ENCODE assay signal across 21 cellular contexts in the genomic region with DNA sequence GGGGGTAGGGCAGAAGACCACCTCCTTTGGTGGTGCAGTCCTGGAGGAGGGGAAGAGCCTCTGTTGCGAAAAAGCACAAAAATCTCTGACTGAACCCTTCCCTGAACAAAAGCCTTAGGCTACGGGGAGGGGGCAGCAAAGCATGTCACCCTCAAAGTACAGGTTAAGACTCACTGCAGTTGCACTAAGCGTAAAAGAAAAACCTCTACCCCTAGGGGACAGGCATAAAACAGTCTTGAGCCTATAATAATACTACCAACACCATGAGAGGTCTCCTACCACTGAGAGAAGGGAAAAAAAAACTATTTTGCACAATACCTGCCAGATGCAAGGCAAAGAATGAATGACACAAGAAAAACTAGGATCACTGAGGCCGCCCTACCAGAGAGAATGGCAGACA. TPM values are rescaled to one million over a fixed set of nuclear protein-coding genes. Genes with fewer than 3 reads are reported as not detected.
A peak's percentile ranks its signal among the peaks of the same experiment; 100 is the strongest.
DNase-seq lines count a peak whose midpoint lies in the region; ATAC-seq and TF ChIP-seq lines count a peak whose summit lies in the region.
"Had no signal": no experiment of that assay in that cellular context is flagged by ENCODE, and none has a peak within 500 bp of the region (broad histone marks: within the 10 kb centered on the region; RNA-seq: fewer than 3 reads in every experiment).

No MANE protein-coding gene starts in this region.

- H3K79me1 ChIP-seq in mesendoderm (ENCODE audit: low read length): peaks cover 9% of the 10 kb centered on the region

- H3K27ac Mint-ChIP-seq in activated naive CD8-positive, alpha-beta T cell: peak overlapping the region; percentile 24
- H3K27ac Mint-ChIP-seq in activated naive CD8-positive, alpha-beta T cell treated with anti-CD3 and anti-CD28 coated beads for 36 hours: no peak overlapping the region
- H3K27ac Mint-ChIP-seq in WTC11: peak overlapping the region; percentile 23; the same call in 1 of the 2 replicates

- no peak overlapping the region for H4K5ac ChIP-seq in mesendoderm (ENCODE audit: low read length)

- H3K4ac ChIP-seq in mesendoderm (ENCODE audit: low read depth, low read length): no peak overlapping the region

- no peak overlapping the region for H2AK5ac ChIP-seq in mesendoderm (ENCODE audit: low read length)

- H3K27me3 Mint-ChIP-seq in activated naive CD8-positive, alpha-beta T cell: no peaks in the 10 kb centered on the region
- no peaks in the 10 kb centered on the region for H3K27me3 Mint-ChIP-seq in activated naive CD8-positive, alpha-beta T cell treated with anti-CD3 and anti-CD28 coated beads for 36 hours
- H3K27me3 Mint-ChIP-seq in WTC11 (ENCODE audit: low read depth): no peaks in the 10 kb centered on the region
- H3K27me3 Mint-ChIP-seq: CD4-positive, alpha-beta memory T cell had no signal

- no peaks in the 10 kb centered on the region for H3K27me3 ChIP-seq in mesendoderm (ENCODE audit: insufficient read depth, low read length, poor library complexity)
- no peaks in the 10 kb centered on the region for H3K27me3 ChIP-seq in gastroesophageal sphincter

- H3K56ac ChIP-seq in mesendoderm (ENCODE audit: low read length): no peak overlapping the region

- no peak overlapping the region for H2BK15ac ChIP-seq in mesendoderm (replicated peaks; ENCODE audit: low read depth)

- no peak for TF ChIP-seq CTCF in WTC11 (IDR thresholded peaks at IDR 0.05)
- no peak for TF ChIP-seq CTCF in gastroesophageal sphincter (IDR thresholded peaks at IDR 0.05)

- no CpG with 5 or more reads among the region's 4 CpGs for WGBS in mesendoderm (ENCODE audit: extremely low coverage, insufficient coverage, low lambda C conversion rate)
- WGBS in gastroesophageal sphincter (ENCODE audit: low coverage in 1 of 2), 2 donors: 90 to 100% methylated on average over 4 of the region's 4 CpGs

- no peak overlapping the region for H3K4me2 ChIP-seq in mesendoderm (ENCODE audit: low read length)

- H3K4me3 Mint-ChIP-seq in activated naive CD8-positive, alpha-beta T cell: no peak overlapping the region
- no peak overlapping the region for H3K4me3 Mint-ChIP-seq in activated naive CD8-positive, alpha-beta T cell treated with anti-CD3 and anti-CD28 coated beads for 36 hours
- H3K4me3 Mint-ChIP-seq in WTC11: no peak overlapping the region
- H3K4me3 Mint-ChIP-seq: CD4-positive, alpha-beta memory T cell had no signal

- CTCF ChIA-PET in WTC11 (lab: Charles Lee) (interaction anchor here (0.7 to 1.2 kb wide), 2 partner anchors 12 to 54 kb away, joined by 3 read pairs; no protein-coding TSS in a partner anchor), HEK293T (lab: Yijun Ruan, JAX) (no interaction called here)

- H3K4me3 ChIP-seq in mesendoderm (ENCODE audit: low read length) (no peak overlapping the region), gastroesophageal sphincter (no peak overlapping the region)
- H3K4me3 ChIP-seq: GM12878, HAP-1 had no signal

- peaks cover 47% of the 10 kb centered on the region for H3K79me2 ChIP-seq in mesendoderm (ENCODE audit: control insufficient read depth, insufficient read depth, low read length)

- no peak overlapping the region for H4K8ac ChIP-seq in mesendoderm (ENCODE audit: low read depth, low read length)

- H3K36me3 ChIP-seq in mesendoderm (ENCODE audit: control insufficient read depth, insufficient read depth, low read length) (no peaks in the 10 kb centered on the region), gastroesophageal sphincter (peaks cover 0 to 42% of the 10 kb centered on the region in 2 donors)

- no peak overlapping the region for H2BK5ac ChIP-seq in mesendoderm (ENCODE audit: low read length)

- peaks cover 19% of the 10 kb centered on the region for H3K36me3 Mint-ChIP-seq in activated naive CD8-positive, alpha-beta T cell
- H3K36me3 Mint-ChIP-seq in activated naive CD8-positive, alpha-beta T cell treated with anti-CD3 and anti-CD28 coated beads for 36 hours: peaks cover 43% of the 10 kb centered on the region
- peaks cover 37% of the 10 kb centered on the region for H3K36me3 Mint-ChIP-seq in WTC11

- H3K4me1 Mint-ChIP-seq in activated naive CD8-positive, alpha-beta T cell (ENCODE audit: low read depth): peaks cover 55% of the 10 kb centered on the region
- peaks cover 30% of the 10 kb centered on the region for H3K4me1 Mint-ChIP-seq in activated naive CD8-positive, alpha-beta T cell treated with anti-CD3 and anti-CD28 coated beads for 36 hours
- H3K4me1 Mint-ChIP-seq in WTC11: peaks cover 25% of the 10 kb centered on the region

- POLR2A ChIA-PET in WTC11 (lab: Charles Lee) (no interaction called here), HEK293T (lab: Yijun Ruan, JAX) (no interaction called here)

- TF ChIP-seq POLR2A in gastroesophageal sphincter (IDR thresholded peaks at IDR 0.05): no peak

- H3K9ac ChIP-seq in mesendoderm (ENCODE audit: low read length): no peak overlapping the region

- ATAC-seq in WTC11 (peak; percentile 36), GM18517 (IDR thresholded peaks at IDR 0.05; ENCODE audit: unreplicated experiment) (no peak), gastroesophageal sphincter (no peak)
- ATAC-seq: GM12878, PC-3 had no signal

- no peaks in the 10 kb centered on the region for H3K4me1 ChIP-seq in mesendoderm (ENCODE audit: control insufficient read depth, low read depth, low read length)
- peaks cover 0 to 13% (median 0%) of the 10 kb centered on the region in 3 donors for H3K4me1 ChIP-seq in gastroesophageal sphincter

- H3K18ac ChIP-seq in mesendoderm (ENCODE audit: low read length): no peak overlapping the region

- H3K27ac ChIP-seq in mesendoderm (ENCODE audit: low read depth, low read length): no peak overlapping the region
- H3K27ac ChIP-seq in gastroesophageal sphincter: no peak overlapping the region

- no peaks in the 10 kb centered on the region for H3K9me3 Mint-ChIP-seq in activated naive CD8-positive, alpha-beta T cell (ENCODE audit: low read depth)
- no peaks in the 10 kb centered on the region for H3K9me3 Mint-ChIP-seq in activated naive CD8-positive, alpha-beta T cell treated with anti-CD3 and anti-CD28 coated beads for 36 hours
- H3K9me3 Mint-ChIP-seq in WTC11: 0 out of 2 replicates have a peak, but pooled peaks cover 6% of the 10 kb centered on the region

- no peak overlapping the region for H3K23ac ChIP-seq in mesendoderm (ENCODE audit: low read length)

- no peak for TF ChIP-seq EP300 in gastroesophageal sphincter (IDR thresholded peaks at IDR 0.05)

- DNase-seq in activated naive CD8-positive, alpha-beta T cell treated with anti-CD3 and anti-CD28 coated beads for 36 hours: no peak
- DNase-seq in WTC11 (ENCODE audit: low spot score): no peak
- peak; percentile 12 for DNase-seq in mesendoderm
- DNase-seq in HEK293T (ENCODE audit: extremely low spot score): no peak
- DNase-seq in NCI-H2227 (lab: John Stamatoyannopoulos, UW; ENCODE audit: unreplicated experiment): no peak
- DNase-seq: CD4-positive, alpha-beta memory T cell; DMS153; KBM-7; NCI-H1105 treated with DMSO at 0.1 percent for 48 hours; NCI-H1694; NCI-H2107; NCI-H345; NCI-H524 treated with DMSO at 0.1 percent for 48 hours; PC-3; RPMI8226; SHP77 treated with DMSO at 0.1 percent for 48 hours had no signal

- no peaks in the 10 kb centered on the region for H3K9me3 ChIP-seq in gastroesophageal sphincter
- H3K9me3 ChIP-seq: HAP-1 had no signal

- H2BK120ac ChIP-seq in mesendoderm (ENCODE audit: low read depth, low read length): no peak overlapping the region

TF ChIP-seq in WTC11, 78 proteins besides CTCF, POLR2A, EP300 and RAD21 (continues in another document):
- no peak for TF ChIP-seq TEAD1 (CRISPR knock-in tag; IDR thresholded peaks at IDR 0.05)

TF ChIP-seq in HEK293T, 16 proteins besides CTCF, POLR2A, EP300 and RAD21:
- TF ChIP-seq ARNT (IDR thresholded peaks at IDR 0.05): no peak
- no peak for TF ChIP-seq SUZ12 (IDR thresholded peaks at IDR 0.05)
- TF ChIP-seq ZNF384 (IDR thresholded peaks at IDR 0.05): no peak
- TF ChIP-seq BHLHE40 (IDR thresholded peaks at IDR 0.05; ENCODE audit: borderline replicate concordance): no peak
- no peak for TF ChIP-seq NFRKB (IDR thresholded peaks at IDR 0.05)
- no peak for TF ChIP-seq CTBP1 (IDR thresholded peaks at IDR 0.05; ENCODE audit: borderline replicate concordance)
- TF ChIP-seq L3MBTL2 (conservative IDR thresholded peaks at IDR 0.05): no peak
- TF ChIP-seq LEF1 (IDR thresholded peaks at IDR 0.05; ENCODE audit: borderline replicate concordance): no peak
- TF ChIP-seq FOXM1 (IDR thresholded peaks at IDR 0.05; ENCODE audit: borderline replicate concordance): no peak
- no peak for TF ChIP-seq TARDBP (IDR thresholded peaks at IDR 0.05)
- no peak for TF ChIP-seq ELF4 (IDR thresholded peaks at IDR 0.05)
- TF ChIP-seq HDGF (IDR thresholded peaks at IDR 0.05; ENCODE audit: borderline replicate concordance): no peak
- TF ChIP-seq, protein P1, sequence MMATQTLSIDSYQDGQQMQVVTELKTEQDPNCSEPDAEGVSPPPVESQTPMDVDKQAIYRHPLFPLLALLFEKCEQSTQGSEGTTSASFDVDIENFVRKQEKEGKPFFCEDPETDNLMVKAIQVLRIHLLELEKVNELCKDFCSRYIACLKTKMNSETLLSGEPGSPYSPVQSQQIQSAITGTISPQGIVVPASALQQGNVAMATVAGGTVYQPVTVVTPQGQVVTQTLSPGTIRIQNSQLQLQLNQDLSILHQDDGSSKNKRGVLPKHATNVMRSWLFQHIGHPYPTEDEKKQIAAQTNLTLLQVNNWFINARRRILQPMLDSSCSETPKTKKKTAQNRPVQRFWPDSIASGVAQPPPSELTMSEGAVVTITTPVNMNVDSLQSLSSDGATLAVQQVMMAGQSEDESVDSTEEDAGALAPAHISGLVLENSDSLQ (IDR thresholded peaks at IDR 0.05): no peak
- TF ChIP-seq SP1 (IDR thresholded peaks at IDR 0.05): no peak
- TF ChIP-seq FOXK2 (IDR thresholded peaks at IDR 0.05): no peak
- TF ChIP-seq FOXA1 (IDR thresholded peaks at IDR 0.05): no peak

RNA-seq across cellular contexts. Expression of a gene that starts 17.3 kb away (rescaled TPM):
- total RNA-seq in activated naive CD8-positive, alpha-beta T cell treated with anti-CD3 and anti-CD28 coated beads for 36 hours: 10 to 100 TPM; 71.8 to 72.2 TPM
- total RNA-seq in WTC11 (2021) (87.0 to 91.7 TPM (median 89.1 TPM) in 3 replicates), gastroesophageal sphincter (10 to 100 TPM; 34.6 to 48.5 (median 45.2) TPM)
- polyA plus RNA-seq in mesendoderm (2013, experiment 1 of 2): 60.0 TPM
- polyA plus RNA-seq in mesendoderm (2013, experiment 2 of 2): 60.0 TPM
